8 cellular contexts compared by ENCODE assay signal in genomic region chr19:10289836-10290438, GRCh38. TPM values are rescaled to one million over a fixed set of nuclear protein-coding genes. Genes with fewer than 3 reads are reported as not detected.
DNase-seq lines count a peak whose midpoint lies in the region.

A gene with protein sequence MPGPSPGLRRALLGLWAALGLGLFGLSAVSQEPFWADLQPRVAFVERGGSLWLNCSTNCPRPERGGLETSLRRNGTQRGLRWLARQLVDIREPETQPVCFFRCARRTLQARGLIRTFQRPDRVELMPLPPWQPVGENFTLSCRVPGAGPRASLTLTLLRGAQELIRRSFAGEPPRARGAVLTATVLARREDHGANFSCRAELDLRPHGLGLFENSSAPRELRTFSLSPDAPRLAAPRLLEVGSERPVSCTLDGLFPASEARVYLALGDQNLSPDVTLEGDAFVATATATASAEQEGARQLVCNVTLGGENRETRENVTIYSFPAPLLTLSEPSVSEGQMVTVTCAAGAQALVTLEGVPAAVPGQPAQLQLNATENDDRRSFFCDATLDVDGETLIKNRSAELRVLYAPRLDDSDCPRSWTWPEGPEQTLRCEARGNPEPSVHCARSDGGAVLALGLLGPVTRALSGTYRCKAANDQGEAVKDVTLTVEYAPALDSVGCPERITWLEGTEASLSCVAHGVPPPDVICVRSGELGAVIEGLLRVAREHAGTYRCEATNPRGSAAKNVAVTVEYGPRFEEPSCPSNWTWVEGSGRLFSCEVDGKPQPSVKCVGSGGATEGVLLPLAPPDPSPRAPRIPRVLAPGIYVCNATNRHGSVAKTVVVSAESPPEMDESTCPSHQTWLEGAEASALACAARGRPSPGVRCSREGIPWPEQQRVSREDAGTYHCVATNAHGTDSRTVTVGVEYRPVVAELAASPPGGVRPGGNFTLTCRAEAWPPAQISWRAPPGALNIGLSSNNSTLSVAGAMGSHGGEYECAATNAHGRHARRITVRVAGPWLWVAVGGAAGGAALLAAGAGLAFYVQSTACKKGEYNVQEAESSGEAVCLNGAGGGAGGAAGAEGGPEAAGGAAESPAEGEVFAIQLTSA (plus strand): TSS chr19:10289952. CDS start chr19:10290044, 92 bp downstream.

- H2AK5ac ChIP-seq in trophoblast cell (ENCODE audit: low read length), result no peak within 1 kb of the TSS

- H3K23ac ChIP-seq in trophoblast cell (ENCODE audit: low read length), result no peak within 1 kb of the TSS

- H3K18ac ChIP-seq in trophoblast cell (ENCODE audit: low read length), result no peak within 1 kb of the TSS

- no peak within 1 kb of the TSS for H3K27ac ChIP-seq in effector memory CD4-positive, alpha-beta T cell (ENCODE audit: insufficient read depth, low read length, poor library complexity, severe bottlenecking)
- H3K27ac ChIP-seq in trophoblast cell (ENCODE audit: low read depth, low read length), result no peak within 1 kb of the TSS

- no peaks in the 10 kb centered on the region for H3K79me2 ChIP-seq in trophoblast cell (ENCODE audit: control insufficient read depth, insufficient read depth, low read length, poor library complexity)

- H2BK12ac ChIP-seq in trophoblast cell (ENCODE audit: low read length), result no peak within 1 kb of the TSS

- H3K4me3 ChIP-seq in HAP-1 (peak within 1 kb of the TSS; percentile 51), trophoblast cell (ENCODE audit: low read depth, low read length) (no peak within 1 kb of the TSS)
- peak within 1 kb of the TSS; percentile 54 for H3K4me3 ChIP-seq in effector memory CD4-positive, alpha-beta T cell (ENCODE audit: insufficient read depth, low read depth, low read length, poor library complexity, severe bottlenecking)

- in situ Hi-C loops in ACHN (cut with HindIII; ENCODE audit: low pct_ligation_motif_present, low pct_unique_long_range_greater_than_20kb, low sequenced_read_pairs) (no loop called here), HAP-1 (cut with MboI; ENCODE audit: low sequenced_read_pairs) (no loop called here)

- no peak within 1 kb of the TSS for H3K4ac ChIP-seq in trophoblast cell (ENCODE audit: low read depth, low read length)

- H3K9me3 ChIP-seq in HAP-1 (no peaks in the 10 kb centered on the region), trophoblast cell (ENCODE audit: insufficient read depth, low read depth, low read length) (peaks cover 43% of the 10 kb centered on the region)
- H3K9me3 ChIP-seq in effector memory CD4-positive, alpha-beta T cell (ENCODE audit: control insufficient read depth, low read length), result no peaks in the 10 kb centered on the region

- peaks cover 14% of the 10 kb centered on the region for H3K4me1 ChIP-seq in HAP-1
- H3K4me1 ChIP-seq in effector memory CD4-positive, alpha-beta T cell (ENCODE audit: control insufficient read depth, insufficient read depth, low read length, poor library complexity, severe bottlenecking), result peaks cover 70% of the 10 kb centered on the region
- peaks cover 17 to 24% of the 10 kb centered on the region in 2 experiments for H3K4me1 ChIP-seq in trophoblast cell (ENCODE audit: control insufficient read depth in 1 of 2, insufficient read depth in 2 of 2, low read length in 2 of 2)

- peak within 1 kb of the TSS; percentile 46 for H3K4me2 ChIP-seq in trophoblast cell (ENCODE audit: low read length)

- H4K12ac ChIP-seq in trophoblast cell (ENCODE audit: low read depth, low read length), result no peak within 1 kb of the TSS

- H3K79me1 ChIP-seq in trophoblast cell (ENCODE audit: low read length), result no peaks in the 10 kb centered on the region

- no CpG with 5 or more reads among the region's 49 CpGs for WGBS in trophoblast cell (ENCODE audit: extremely low coverage, insufficient coverage, insufficient read length)

- H2BK5ac ChIP-seq in trophoblast cell (ENCODE audit: low read depth, low read length, poor library complexity), result no peak within 1 kb of the TSS

- H4K91ac ChIP-seq in trophoblast cell (ENCODE audit: low read depth, low read length), result no peak within 1 kb of the TSS

- H3K9ac ChIP-seq in trophoblast cell (ENCODE audit: low read length), result no peak within 1 kb of the TSS

- H2BK120ac ChIP-seq in trophoblast cell (ENCODE audit: insufficient read depth, low read length, poor library complexity), result no peak within 1 kb of the TSS

- H3K36me3 ChIP-seq in HAP-1 (replicated peaks) (peaks cover 10% of the 10 kb centered on the region), trophoblast cell (ENCODE audit: control insufficient read depth in 1 of 2, insufficient read depth in 2 of 2, low read length in 2 of 2) (peaks cover 0 to 2% of the 10 kb centered on the region in 2 experiments)
- peaks cover 9% of the 10 kb centered on the region for H3K36me3 ChIP-seq in effector memory CD4-positive, alpha-beta T cell (ENCODE audit: control insufficient read depth, insufficient read depth, low read length)

- DNase-seq in ACHN, result peak; percentile 17
- no peak for DNase-seq in HAP-1 (ENCODE audit: low spot score in 2 of 2)
- peak; percentile 52 for DNase-seq in UCSD-AML1 (lab: John Stamatoyannopoulos, UW; ENCODE audit: unreplicated experiment)
- no peak for DNase-seq in effector memory CD4-positive, alpha-beta T cell
- DNase-seq in trophoblast cell, result peak in 1 of 2 donors; percentile 26
- no peak for DNase-seq in NCI-H187 (lab: John Stamatoyannopoulos, UW)
- no peak for DNase-seq in cortex of kidney (lab: John Stamatoyannopoulos, UW)
- DNase-seq in NCI-H1694 (lab: John Stamatoyannopoulos, UW), result no peak

- no peak within 1 kb of the TSS for H4K8ac ChIP-seq in trophoblast cell (ENCODE audit: low read depth, low read length)

- H3K27me3 ChIP-seq in HAP-1 (ENCODE audit: low read depth) (no peaks in the 10 kb centered on the region), trophoblast cell (ENCODE audit: insufficient read depth, low read length) (peaks cover 81% of the 10 kb centered on the region)
- H3K27me3 ChIP-seq in effector memory CD4-positive, alpha-beta T cell (replicated peaks; ENCODE audit: control insufficient read depth, insufficient read depth, low read length, poor library complexity, severe bottlenecking), result peaks cover 71% of the 10 kb centered on the region

- H3K14ac ChIP-seq in trophoblast cell (ENCODE audit: low read length), result no peak within 1 kb of the TSS

- H2AFZ ChIP-seq in trophoblast cell (ENCODE audit: insufficient read depth, low read length, poor library complexity), result peak within 1 kb of the TSS; percentile 27

RNA-seq across cellular contexts. Expression of the gene that starts here (rescaled TPM):
- 0.15 and 0.17 TPM in 2 replicates for polyA plus RNA-seq in trophoblast cell (2013)

Comparison
In these comparisons a context has a peak if more than half of its experiments do, and no peak if none do; other contexts are left out.
1. DNase-seq: peak in ACHN (single experiment) and UCSD-AML1 (single experiment); none in HAP-1 (0 of 2), effector memory CD4-positive, alpha-beta T cell (0 of 3), NCI-H187 (0 of 2), cortex of kidney (single experiment) and NCI-H1694 (single experiment).